1 cellular context compared by ENCODE assay signal in the genomic region with DNA sequence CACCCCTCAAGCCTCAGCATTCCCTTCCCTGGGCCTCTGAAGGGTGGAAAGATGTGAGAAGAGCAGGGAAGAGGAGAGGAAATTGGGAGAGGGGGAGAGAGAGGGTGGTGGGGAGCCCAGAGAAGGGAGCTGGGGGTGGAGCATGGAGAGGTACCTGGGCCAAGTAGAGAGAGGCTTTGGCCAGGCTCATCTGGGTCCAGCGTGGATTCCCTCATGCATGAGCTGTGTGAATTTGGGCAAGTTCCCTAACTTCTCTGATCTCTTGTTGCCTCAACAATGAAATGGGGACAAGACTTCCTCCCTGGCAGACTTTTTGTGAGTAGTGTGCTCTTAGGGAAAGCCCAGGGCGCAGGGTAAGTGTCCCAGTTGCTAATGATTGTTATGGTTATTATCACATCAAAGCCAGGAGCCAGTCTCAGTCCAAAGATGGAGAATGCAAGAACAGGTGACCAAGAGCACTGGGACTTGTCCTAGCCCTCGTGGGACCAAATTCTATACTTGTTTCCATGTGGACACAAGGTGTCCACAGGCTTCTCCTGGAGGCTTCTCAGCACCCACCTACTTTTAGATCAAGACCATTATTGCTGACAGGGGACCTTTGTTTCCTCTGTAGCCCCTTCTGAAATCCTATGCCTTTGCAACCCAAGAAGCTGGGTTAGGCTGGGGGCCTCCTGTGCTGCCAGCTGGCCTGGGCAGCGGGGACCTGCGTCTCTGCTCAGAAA.
A peak's percentile ranks its signal among the peaks of the same experiment; 100 is the strongest.
TF ChIP-seq lines count a peak whose summit lies in the region.

No MANE protein-coding gene starts in this region.

TF ChIP-seq in K562, 482 proteins besides CTCF, POLR2A, EP300 and RAD21 (continued from another document):
- TF ChIP-seq, protein P1, sequence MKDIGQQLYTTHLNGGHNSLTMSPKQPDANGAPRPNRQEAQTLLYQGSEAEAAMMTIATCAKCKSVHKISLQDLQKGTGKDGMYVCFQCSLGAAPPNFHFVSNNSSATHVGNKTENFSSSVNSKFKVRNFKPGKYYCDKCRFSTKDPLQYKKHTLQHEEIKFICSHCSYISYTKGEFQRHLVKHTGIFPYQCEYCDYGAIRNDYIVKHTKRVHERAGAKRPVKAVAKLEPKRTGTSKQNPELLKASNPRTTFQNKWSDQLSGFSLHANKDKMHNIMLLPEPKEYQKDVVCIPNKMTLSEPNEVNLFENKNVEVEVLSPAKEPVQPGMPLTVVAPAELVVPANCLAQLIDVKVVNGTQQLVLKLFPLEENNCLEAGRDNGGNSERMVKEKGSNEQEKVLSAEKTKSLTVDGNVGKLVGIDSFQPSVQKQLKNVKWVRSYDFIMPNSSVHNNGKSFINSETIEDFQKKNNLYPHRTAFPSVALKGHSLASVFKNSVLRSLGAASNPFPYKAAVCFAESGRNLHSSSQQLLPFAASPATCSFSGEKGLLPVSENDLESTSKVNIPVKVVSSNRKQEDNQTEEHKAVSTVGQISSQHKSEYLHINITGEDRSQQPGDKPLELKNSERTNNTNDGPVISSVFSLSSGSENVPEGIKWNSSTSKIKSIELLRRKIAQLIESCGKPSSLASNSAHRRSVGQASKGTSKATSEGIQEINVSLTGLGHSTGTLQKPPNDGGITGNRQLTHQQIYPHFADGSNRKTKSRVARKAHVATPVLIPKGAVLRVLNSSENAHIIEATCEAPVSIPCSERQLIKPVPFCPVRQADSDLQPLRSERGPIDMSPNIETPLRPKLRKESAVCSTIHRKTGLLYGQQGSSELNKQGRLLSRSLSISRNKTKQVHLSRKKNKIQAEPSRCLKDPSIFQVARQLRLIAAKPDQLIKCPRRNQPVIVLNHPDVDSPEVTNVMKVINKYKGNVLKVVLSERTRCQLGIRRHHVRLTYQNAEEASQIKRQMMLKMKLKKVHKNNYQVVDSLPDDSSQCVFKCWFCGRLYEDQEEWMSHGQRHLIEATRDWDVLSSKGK (CRISPR knock-in tag; IDR thresholded peaks at IDR 0.05): no peak
- TF ChIP-seq CEBPG (CRISPR knock-in tag; IDR thresholded peaks at IDR 0.05) (no peak), CEBPG (tag; conservative IDR thresholded peaks at IDR 0.05 in 1 of 2, IDR thresholded peaks at IDR 0.05 in 1 of 2) (no peak), BCOR (IDR thresholded peaks at IDR 0.05) (0 out of 2 replicates have a peak, but pooled peaks have one; percentile 12), ESRRB (CRISPR knock-in tag; IDR thresholded peaks at IDR 0.05; ENCODE audit: borderline replicate concordance) (no peak)
- TF ChIP-seq, protein P2, sequence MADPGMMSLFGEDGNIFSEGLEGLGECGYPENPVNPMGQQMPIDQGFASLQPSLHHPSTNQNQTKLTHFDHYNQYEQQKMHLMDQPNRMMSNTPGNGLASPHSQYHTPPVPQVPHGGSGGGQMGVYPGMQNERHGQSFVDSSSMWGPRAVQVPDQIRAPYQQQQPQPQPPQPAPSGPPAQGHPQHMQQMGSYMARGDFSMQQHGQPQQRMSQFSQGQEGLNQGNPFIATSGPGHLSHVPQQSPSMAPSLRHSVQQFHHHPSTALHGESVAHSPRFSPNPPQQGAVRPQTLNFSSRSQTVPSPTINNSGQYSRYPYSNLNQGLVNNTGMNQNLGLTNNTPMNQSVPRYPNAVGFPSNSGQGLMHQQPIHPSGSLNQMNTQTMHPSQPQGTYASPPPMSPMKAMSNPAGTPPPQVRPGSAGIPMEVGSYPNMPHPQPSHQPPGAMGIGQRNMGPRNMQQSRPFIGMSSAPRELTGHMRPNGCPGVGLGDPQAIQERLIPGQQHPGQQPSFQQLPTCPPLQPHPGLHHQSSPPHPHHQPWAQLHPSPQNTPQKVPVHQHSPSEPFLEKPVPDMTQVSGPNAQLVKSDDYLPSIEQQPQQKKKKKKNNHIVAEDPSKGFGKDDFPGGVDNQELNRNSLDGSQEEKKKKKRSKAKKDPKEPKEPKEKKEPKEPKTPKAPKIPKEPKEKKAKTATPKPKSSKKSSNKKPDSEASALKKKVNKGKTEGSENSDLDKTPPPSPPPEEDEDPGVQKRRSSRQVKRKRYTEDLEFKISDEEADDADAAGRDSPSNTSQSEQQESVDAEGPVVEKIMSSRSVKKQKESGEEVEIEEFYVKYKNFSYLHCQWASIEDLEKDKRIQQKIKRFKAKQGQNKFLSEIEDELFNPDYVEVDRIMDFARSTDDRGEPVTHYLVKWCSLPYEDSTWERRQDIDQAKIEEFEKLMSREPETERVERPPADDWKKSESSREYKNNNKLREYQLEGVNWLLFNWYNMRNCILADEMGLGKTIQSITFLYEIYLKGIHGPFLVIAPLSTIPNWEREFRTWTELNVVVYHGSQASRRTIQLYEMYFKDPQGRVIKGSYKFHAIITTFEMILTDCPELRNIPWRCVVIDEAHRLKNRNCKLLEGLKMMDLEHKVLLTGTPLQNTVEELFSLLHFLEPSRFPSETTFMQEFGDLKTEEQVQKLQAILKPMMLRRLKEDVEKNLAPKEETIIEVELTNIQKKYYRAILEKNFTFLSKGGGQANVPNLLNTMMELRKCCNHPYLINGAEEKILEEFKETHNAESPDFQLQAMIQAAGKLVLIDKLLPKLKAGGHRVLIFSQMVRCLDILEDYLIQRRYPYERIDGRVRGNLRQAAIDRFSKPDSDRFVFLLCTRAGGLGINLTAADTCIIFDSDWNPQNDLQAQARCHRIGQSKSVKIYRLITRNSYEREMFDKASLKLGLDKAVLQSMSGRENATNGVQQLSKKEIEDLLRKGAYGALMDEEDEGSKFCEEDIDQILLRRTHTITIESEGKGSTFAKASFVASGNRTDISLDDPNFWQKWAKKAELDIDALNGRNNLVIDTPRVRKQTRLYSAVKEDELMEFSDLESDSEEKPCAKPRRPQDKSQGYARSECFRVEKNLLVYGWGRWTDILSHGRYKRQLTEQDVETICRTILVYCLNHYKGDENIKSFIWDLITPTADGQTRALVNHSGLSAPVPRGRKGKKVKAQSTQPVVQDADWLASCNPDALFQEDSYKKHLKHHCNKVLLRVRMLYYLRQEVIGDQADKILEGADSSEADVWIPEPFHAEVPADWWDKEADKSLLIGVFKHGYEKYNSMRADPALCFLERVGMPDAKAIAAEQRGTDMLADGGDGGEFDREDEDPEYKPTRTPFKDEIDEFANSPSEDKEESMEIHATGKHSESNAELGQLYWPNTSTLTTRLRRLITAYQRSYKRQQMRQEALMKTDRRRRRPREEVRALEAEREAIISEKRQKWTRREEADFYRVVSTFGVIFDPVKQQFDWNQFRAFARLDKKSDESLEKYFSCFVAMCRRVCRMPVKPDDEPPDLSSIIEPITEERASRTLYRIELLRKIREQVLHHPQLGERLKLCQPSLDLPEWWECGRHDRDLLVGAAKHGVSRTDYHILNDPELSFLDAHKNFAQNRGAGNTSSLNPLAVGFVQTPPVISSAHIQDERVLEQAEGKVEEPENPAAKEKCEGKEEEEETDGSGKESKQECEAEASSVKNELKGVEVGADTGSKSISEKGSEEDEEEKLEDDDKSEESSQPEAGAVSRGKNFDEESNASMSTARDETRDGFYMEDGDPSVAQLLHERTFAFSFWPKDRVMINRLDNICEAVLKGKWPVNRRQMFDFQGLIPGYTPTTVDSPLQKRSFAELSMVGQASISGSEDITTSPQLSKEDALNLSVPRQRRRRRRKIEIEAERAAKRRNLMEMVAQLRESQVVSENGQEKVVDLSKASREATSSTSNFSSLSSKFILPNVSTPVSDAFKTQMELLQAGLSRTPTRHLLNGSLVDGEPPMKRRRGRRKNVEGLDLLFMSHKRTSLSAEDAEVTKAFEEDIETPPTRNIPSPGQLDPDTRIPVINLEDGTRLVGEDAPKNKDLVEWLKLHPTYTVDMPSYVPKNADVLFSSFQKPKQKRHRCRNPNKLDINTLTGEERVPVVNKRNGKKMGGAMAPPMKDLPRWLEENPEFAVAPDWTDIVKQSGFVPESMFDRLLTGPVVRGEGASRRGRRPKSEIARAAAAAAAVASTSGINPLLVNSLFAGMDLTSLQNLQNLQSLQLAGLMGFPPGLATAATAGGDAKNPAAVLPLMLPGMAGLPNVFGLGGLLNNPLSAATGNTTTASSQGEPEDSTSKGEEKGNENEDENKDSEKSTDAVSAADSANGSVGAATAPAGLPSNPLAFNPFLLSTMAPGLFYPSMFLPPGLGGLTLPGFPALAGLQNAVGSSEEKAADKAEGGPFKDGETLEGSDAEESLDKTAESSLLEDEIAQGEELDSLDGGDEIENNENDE (IDR thresholded peaks at IDR 0.05; ENCODE audit: low read depth, low read length): no peak
TF ChIP-seq in K562: peak in this region for 1.
